25 cellular contexts compared by ENCODE assay signal in genomic region chr1:24161270-24161669, GRCh38. TPM values are rescaled to one million over a fixed set of nuclear protein-coding genes. Genes with fewer than 3 reads are reported as not detected.
"Had no signal": no experiment of that assay in that cellular context is flagged by ENCODE, and none has a peak within 500 bp of the region (broad histone marks: within the 10 kb centered on the region; RNA-seq: fewer than 3 reads in every experiment).

No MANE protein-coding gene starts in this region.

- ATAC-seq: activated CD8-positive, alpha-beta T cell treated with anti-CD3 and anti-CD28 coated beads for 36 hours; effector memory CD8-positive, alpha-beta T cell; left lobe of liver; upper lobe of right lung had no signal

- H3K27me3 Mint-ChIP-seq: activated CD4-positive, alpha-beta T cell treated with anti-CD3 and anti-CD28 coated beads, Interleukin-2, amount 10 ng/mL, durations not matched to agents 24 days and 14 days; activated CD8-positive, alpha-beta T cell treated with anti-CD3 and anti-CD28 coated beads for 36 hours; effector memory CD8-positive, alpha-beta T cell had no signal

- H3K4me1 Mint-ChIP-seq: activated CD4-positive, alpha-beta T cell treated with anti-CD3 and anti-CD28 coated beads, Interleukin-2, amount 10 ng/mL, durations not matched to agents 24 days and 14 days; neural crest cell had no signal

- DNase-seq: activated CD4-positive, alpha-beta T cell treated with anti-CD3 and anti-CD28 coated beads, Interleukin-2, amount 10 ng/mL, durations not matched to agents 24 days and 14 days; activated CD8-positive, alpha-beta T cell treated with anti-CD3 and anti-CD28 coated beads for 36 hours; activated naive CD4-positive, alpha-beta T cell treated with anti-CD3 and anti-CD28 coated beads, Interleukin-2, amount 50 U/mL, for 16 hours; activated T-cell treated with anti-CD3 and anti-CD28 coated beads, Interleukin-2, amount 50 U/mL, for 1 hour; effector memory CD8-positive, alpha-beta T cell; foreskin melanocyte; glutamatergic neuron; hypothalamus; islet precursor cell; midbrain; stimulated activated CD4-positive, alpha-beta T cell treated with anti-CD3 and anti-CD28 coated beads, Interleukin-15, amount 100 ng/mL, for 24 hours; stimulated activated CD4-positive, alpha-beta T cell treated with anti-CD3 and anti-CD28 coated beads, Interleukin-2, amount 100 ng/mL, for 48 hours; stomach; T-helper 1 cell; T1000; upper lobe of right lung had no signal

- H3K4me3 Mint-ChIP-seq: activated CD4-positive, alpha-beta T cell treated with anti-CD3 and anti-CD28 coated beads, Interleukin-2, amount 10 ng/mL, durations not matched to agents 24 days and 14 days; activated CD8-positive, alpha-beta T cell treated with anti-CD3 and anti-CD28 coated beads for 36 hours; effector memory CD8-positive, alpha-beta T cell; neural crest cell had no signal

- H3K27ac Mint-ChIP-seq: activated CD4-positive, alpha-beta T cell treated with anti-CD3 and anti-CD28 coated beads, Interleukin-2, amount 10 ng/mL, durations not matched to agents 24 days and 14 days; activated CD8-positive, alpha-beta T cell treated with anti-CD3 and anti-CD28 coated beads for 36 hours had no signal

- H3K9me3 Mint-ChIP-seq: activated CD4-positive, alpha-beta T cell treated with anti-CD3 and anti-CD28 coated beads, Interleukin-2, amount 10 ng/mL, durations not matched to agents 24 days and 14 days; activated CD8-positive, alpha-beta T cell treated with anti-CD3 and anti-CD28 coated beads for 36 hours; effector memory CD8-positive, alpha-beta T cell; neural crest cell had no signal

- H3K27ac ChIP-seq: breast epithelium, right atrium auricular region, stomach, upper lobe of right lung had no signal

RNA-seq across cellular contexts. Expression of gene IL22RA1, which starts 18.3 kb away (rescaled TPM):
- total RNA-seq: activated CD4-positive, alpha-beta T cell treated with anti-CD3 and anti-CD28 coated beads, Interleukin-2, amount 10 ng/mL, durations not matched to agents 24 days and 14 days; activated CD8-positive, alpha-beta T cell treated with anti-CD3 and anti-CD28 coated beads for 36 hours; astrocyte; chondrocyte; dermis microvascular lymphatic vessel endothelial cell; neural crest cell; temporal lobe had no signal

RNA-seq across cellular contexts. Expression of gene MYOM3, which starts 49.3 kb away (rescaled TPM):
- total RNA-seq: activated CD4-positive, alpha-beta T cell treated with anti-CD3 and anti-CD28 coated beads, Interleukin-2, amount 10 ng/mL, durations not matched to agents 24 days and 14 days; activated CD8-positive, alpha-beta T cell treated with anti-CD3 and anti-CD28 coated beads for 36 hours; fibroblast of lung; neural crest cell had no signal
- polyA plus RNA-seq: fibroblast of lung had no signal
